Comparison of ENCODE assay signal across 8 cellular contexts in the genomic region with DNA sequence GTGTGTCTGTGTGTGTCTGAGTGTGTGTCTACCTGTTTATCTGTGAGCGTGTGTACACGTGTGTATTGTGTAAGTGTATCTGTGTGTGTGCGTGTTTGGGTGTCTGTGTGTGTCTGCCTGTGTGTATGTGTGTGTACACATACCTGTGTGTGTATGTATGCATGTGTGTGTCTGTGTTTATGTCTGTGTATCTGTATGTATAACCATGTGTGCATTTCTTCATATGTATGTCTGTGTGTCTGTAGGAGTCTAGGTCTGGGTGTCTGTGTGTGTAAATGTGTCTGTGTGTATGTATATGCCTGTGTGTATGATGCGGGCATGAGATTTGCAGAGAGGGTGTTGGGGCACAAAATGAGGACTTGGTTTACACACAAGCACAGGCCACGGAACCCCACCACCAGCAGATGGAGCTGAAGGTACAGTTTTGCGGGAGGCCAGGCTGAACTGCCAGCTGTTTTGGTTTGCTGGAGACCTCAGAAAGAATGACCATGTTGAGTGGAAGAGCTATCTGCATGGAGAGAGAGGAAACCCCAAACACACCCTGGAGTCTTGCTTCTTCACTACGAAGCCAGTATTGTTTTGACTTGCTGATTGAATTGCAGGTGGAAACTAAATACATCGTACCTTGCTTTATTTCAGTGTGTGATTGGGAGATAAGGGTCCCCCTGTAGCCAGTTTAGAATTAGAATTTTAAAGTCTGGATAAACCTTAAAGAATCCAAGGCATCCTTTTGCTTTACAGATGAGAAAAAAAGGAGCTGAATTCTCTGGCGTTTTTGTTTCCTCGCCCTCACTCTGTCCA.
A peak's percentile ranks its signal among the peaks of the same experiment; 100 is the strongest.
DNase-seq lines count a peak whose midpoint lies in the region; ATAC-seq and TF ChIP-seq lines count a peak whose summit lies in the region.

No MANE protein-coding gene starts in this region.

- no peak for TF ChIP-seq POLR2A in body of pancreas (IDR thresholded peaks at IDR 0.05)

- H3K27ac ChIP-seq in 22Rv1, result no peak overlapping the region
- no peak overlapping the region for H3K27ac ChIP-seq in body of pancreas
- peak overlapping the region; percentile 40 for H3K27ac ChIP-seq in iPS-20b (ENCODE audit: low read length)

- peak; percentile 76 for DNase-seq in GM10248 (ENCODE audit: extremely low spot score)
- DNase-seq in NCI-H510A (lab: John Stamatoyannopoulos, UW), result peak; percentile 16
- DNase-seq in body of pancreas, result peak; percentile 66 to 78 (median 72)
- peak; percentile 8 for DNase-seq in stimulated activated naive CD8-positive, alpha-beta T cell treated with anti-CD3 and anti-CD28 coated beads, Interleukin-15, Interleukin-2, amounts not matched to agents 100 U/mL and 50 U/mL, for 24 hours
- DNase-seq in activated CD4-positive, alpha-beta T cell treated with anti-CD3 and anti-CD28 coated beads for 4 hours, result no peak

- CTCF ChIA-PET in GM10248 (lab: Yijun Ruan, JAX), result interaction anchor here (0.7 to 6.1 kb wide), 20 partner anchors 9 to 1073 kb away, joined by 3 to 103 read pairs (median 4); no protein-coding TSS in a partner anchor

- WGBS in body of pancreas, 2 donors, result 31 to 35% methylated on average over 10 of the region's 10 CpGs

- intact Hi-C loops in body of pancreas (cut with DNase I), result loop anchor here (10.0 kb wide), 1 partner anchor 1197 kb away; no protein-coding TSS in a partner anchor

- POLR2A ChIA-PET in GM10248 (lab: Yijun Ruan, JAX), result no interaction called here

- no peaks in the 10 kb centered on the region for H3K36me3 ChIP-seq in body of pancreas (replicated peaks in 1 of 2; ENCODE audit: insufficient read depth in 1 of 2, low read depth in 2 of 2)
- H3K36me3 ChIP-seq in iPS-20b (ENCODE audit: insufficient read depth, low read depth, low read length), result no peaks in the 10 kb centered on the region

- no peaks in the 10 kb centered on the region for H3K27me3 ChIP-seq in body of pancreas
- H3K27me3 ChIP-seq in iPS-20b (ENCODE audit: insufficient read depth, low read length), result no peaks in the 10 kb centered on the region

- H3K9ac ChIP-seq in iPS-20b (ENCODE audit: low read depth, low read length), result peak overlapping the region; percentile 32; the same call in 1 of the 2 replicates

- H3K9me3 ChIP-seq in body of pancreas, result no peaks in the 10 kb centered on the region
- no peaks in the 10 kb centered on the region for H3K9me3 ChIP-seq in iPS-20b (ENCODE audit: insufficient read depth, low read depth, low read length)

- H3K4me1 ChIP-seq in body of pancreas (no peaks in the 10 kb centered on the region), iPS-20b (ENCODE audit: insufficient read depth, low read length) (peaks cover 41% of the 10 kb centered on the region)

- peak; percentile 53 for ATAC-seq in HG03025 (IDR thresholded peaks at IDR 0.05; ENCODE audit: low FRiP score, unreplicated experiment)
- peak; percentile 67 for ATAC-seq in body of pancreas
- no peak for ATAC-seq in stimulated activated naive CD8-positive, alpha-beta T cell treated with anti-CD3 and anti-CD28 coated beads, Interleukin-15, Interleukin-2, amounts not matched to agents 100 U/mL and 50 U/mL, for 24 hours

- TF ChIP-seq CTCF in 22Rv1 (IDR thresholded peaks at IDR 0.05) (peak; percentile 69), GM10248 (IDR thresholded peaks at IDR 0.05; ENCODE audit: control extremely low read depth, extremely low read depth, low read depth, missing control alignments) (peak; percentile 74), body of pancreas (IDR thresholded peaks at IDR 0.05) (peak; percentile 45 to 81 (median 71))

- H3K4me3 ChIP-seq in body of pancreas, result no peak overlapping the region
- H3K4me3 ChIP-seq in iPS-20b (ENCODE audit: low read length), result no peak overlapping the region

Comparison
In these comparisons a context has a peak if more than half of its experiments do, and no peak if none do; other contexts are left out.
1. DNase-seq: peak in GM10248 (single experiment), NCI-H510A (single experiment), body of pancreas (4 of 4) and stimulated activated naive CD8-positive, alpha-beta T cell treated with anti-CD3 and anti-CD28 coated beads, Interleukin-15, Interleukin-2, amounts not matched to agents 100 U/mL and 50 U/mL, for 24 hours (single experiment); none in activated CD4-positive, alpha-beta T cell treated with anti-CD3 and anti-CD28 coated beads for 4 hours (0 of 2).
2. Peak in every context shown above with its lines, with median percentiles within 50 percentile points of each other: CTCF ChIP-seq.